Comparison of ENCODE assay signal across 8 cellular contexts in genomic region chrX:115560211-115560977, GRCh38. TPM values are rescaled to one million over a fixed set of nuclear protein-coding genes. Genes with fewer than 3 reads are reported as not detected.
DNase-seq lines count a peak whose midpoint lies in the region; ATAC-seq and TF ChIP-seq lines count a peak whose summit lies in the region.

No MANE protein-coding gene starts in this region.

- H3K4me1 ChIP-seq in mucosa of stomach (ENCODE audit: control insufficient read depth, insufficient read depth, low read length), result peaks cover 7% of the 10 kb centered on the region

- H3K27ac Mint-ChIP-seq in T-cell, result no peak overlapping the region

- no peaks in the 10 kb centered on the region for H3K9me3 ChIP-seq in mucosa of stomach (ENCODE audit: control insufficient read depth, low read length)

- H3K4me3 Mint-ChIP-seq in T-cell, result no peak overlapping the region

- CTCF ChIA-PET in T-cell (lab: Charles Lee), result no interaction called here

- H3K9me3 Mint-ChIP-seq in T-cell, result no peaks in the 10 kb centered on the region

- H3K27me3 ChIP-seq in mucosa of stomach (ENCODE audit: control insufficient read depth, insufficient read depth, low read length), result no peaks in the 10 kb centered on the region

- TF ChIP-seq CTCF in AG10803 (conservative IDR thresholded peaks at IDR 0.05; ENCODE audit: low read length) (no peak), choroid plexus epithelial cell (conservative IDR thresholded peaks at IDR 0.05; ENCODE audit: low read depth, low read length) (no peak)

- peaks cover 0 to 3% (median 0%) of the 10 kb centered on the region in 3 donors for H3K4me1 Mint-ChIP-seq in T-cell

- ATAC-seq in HG03196 (IDR thresholded peaks at IDR 0.05; ENCODE audit: unreplicated experiment) (no peak), T-cell (replicated peaks in 1 of 4) (no peak)

- no peak for DNase-seq in AG10803 (ENCODE audit: low read depth)
- peak; percentile 7 for DNase-seq in HuH-7 (ENCODE audit: low spot score)
- DNase-seq in choroid plexus epithelial cell (ENCODE audit: low read depth), result peak; percentile 52
- no peak for DNase-seq in activated naive CD4-positive, alpha-beta T cell (lab: John Stamatoyannopoulos, UW)
- no peak for DNase-seq in germinal center (ENCODE audit: low spot score)
- no peak for DNase-seq in T-cell

- no peaks in the 10 kb centered on the region for H3K36me3 ChIP-seq in mucosa of stomach (ENCODE audit: control insufficient read depth, insufficient read depth, low read length)

- H3K36me3 Mint-ChIP-seq in T-cell, result no peaks in the 10 kb centered on the region

- POLR2A ChIA-PET in T-cell (lab: Charles Lee), result no interaction called here

- H3K27me3 Mint-ChIP-seq in T-cell, result peaks cover 6 to 50% of the 10 kb centered on the region in 2 donors

- H3K4me3 ChIP-seq in AG10803 (ENCODE audit: low read length) (peak overlapping the region; percentile 74), choroid plexus epithelial cell (ENCODE audit: low read depth, low read length) (peak overlapping the region; percentile 75), mucosa of stomach (ENCODE audit: low read length) (peak overlapping the region; percentile 46)

- H3K9ac ChIP-seq in mucosa of stomach (ENCODE audit: low read length), result peak overlapping the region; percentile 84

RNA-seq across cellular contexts. Expression of gene PLS3, which starts 0.6 kb away (rescaled TPM):
- 1 to 10 TPM in 1 of 5 donors, under 1 TPM in 4; 0.30 to 1.3 (median 0.73) TPM for total RNA-seq in T-cell

Comparison
In these comparisons a context has a peak if more than half of its experiments do, and no peak if none do; other contexts are left out.
1. DNase-seq: peak in HuH-7 (single experiment) and choroid plexus epithelial cell (single experiment); none in AG10803 (single experiment), activated naive CD4-positive, alpha-beta T cell (0 of 4), germinal center (single experiment) and T-cell (0 of 34).
2. Peak in every context shown above with its lines, with median percentiles within 50 percentile points of each other: H3K4me3 ChIP-seq.